Comparison of ENCODE assay signal across 36 cellular contexts in genomic region chr19:30420881-30421280, GRCh38. TPM values are rescaled to one million over a fixed set of nuclear protein-coding genes. Genes with fewer than 3 reads are reported as not detected.
"Had no signal": no experiment of that assay in that cellular context is flagged by ENCODE, and none has a peak within 500 bp of the region (broad histone marks: within the 10 kb centered on the region; RNA-seq: fewer than 3 reads in every experiment).

No MANE protein-coding gene starts in this region.

- H3K27ac Mint-ChIP-seq: activated B cell treated with CpG ODN at 0.5 μM for 24 hours; activated CD8-positive, alpha-beta T cell treated with anti-CD3 and anti-CD28 coated beads for 36 hours; activated naive CD4-positive, alpha-beta T cell treated with anti-CD3 and anti-CD28 coated beads, Interleukin-2, amount 50 U/mL, for 24 hours; activated naive CD8-positive, alpha-beta T cell treated with anti-CD3 and anti-CD28 coated beads for 36 hours; activated naive CD8-positive, alpha-beta T cell treated with anti-CD3 and anti-CD28 coated beads, Interleukin-2, amount 50 U/mL, for 24 hours; activated T-helper 17 cell treated with anti-CD3 and anti-CD28 coated beads, Interleukin-2, amount 50 U/mL, for 72 hours; effector memory CD8-positive, alpha-beta T cell had no signal

- H3K36me3 ChIP-seq: adrenal gland, esophagus squamous epithelium, gastroesophageal sphincter had no signal

- H3K36me3 Mint-ChIP-seq: activated naive CD4-positive, alpha-beta T cell treated with anti-CD3 and anti-CD28 coated beads, Interleukin-2, amount 50 U/mL, for 24 hours; activated naive CD8-positive, alpha-beta T cell treated with anti-CD3 and anti-CD28 coated beads for 36 hours had no signal

- H3K9me3 Mint-ChIP-seq: activated B cell treated with CpG ODN at 0.5 μM for 24 hours; activated CD8-positive, alpha-beta T cell treated with anti-CD3 and anti-CD28 coated beads for 36 hours; activated naive CD4-positive, alpha-beta T cell treated with anti-CD3 and anti-CD28 coated beads, Interleukin-2, amount 50 U/mL, for 24 hours; activated naive CD8-positive, alpha-beta T cell treated with anti-CD3 and anti-CD28 coated beads for 36 hours; activated naive CD8-positive, alpha-beta T cell treated with anti-CD3 and anti-CD28 coated beads, Interleukin-2, amount 50 U/mL, for 24 hours; activated T-cell treated with anti-CD3 and anti-CD28 coated beads, Interleukin-2, amount 50 U/mL, for 4 hours; activated T-helper 17 cell treated with anti-CD3 and anti-CD28 coated beads, Interleukin-2, amount 50 U/mL, for 72 hours; effector memory CD8-positive, alpha-beta T cell had no signal

- H3K9me3 ChIP-seq: adrenal gland, body of pancreas, esophagus squamous epithelium, gastroesophageal sphincter had no signal

- DNase-seq: activated B cell treated with CpG ODN at 0.5 μM for 24 hours; activated CD4-positive, alpha-beta T cell treated with anti-CD3 and anti-CD28 coated beads for 48 hours; activated CD4-positive, alpha-beta T cell treated with anti-CD3 and anti-CD28 coated beads, Interleukin-2, amount 50 U/mL, for 1 hour; activated CD4-positive, alpha-beta T cell treated with anti-CD3 and anti-CD28 coated beads, Interleukin-2, amount 50 U/mL, for 48 hours; activated CD8-positive, alpha-beta memory T cell treated with anti-CD3 and anti-CD28 coated beads for 24 hours; activated CD8-positive, alpha-beta T cell treated with anti-CD3 and anti-CD28 coated beads for 36 hours; activated effector memory CD4-positive, alpha-beta T cell treated with Interleukin-2 at 50 U/mL for 16 hours; activated gamma-delta T cell treated with Interleukin-2 at 50 U/mL for 16 hours; activated naive CD4-positive, alpha-beta T cell treated with Interleukin-2 at 50 U/mL for 16 hours; activated naive CD8-positive, alpha-beta T cell treated with anti-CD3 and anti-CD28 coated beads for 36 hours; activated naive CD8-positive, alpha-beta T cell treated with anti-CD3 and anti-CD28 coated beads, Interleukin-2, amount 50 U/mL, for 24 hours; activated T-cell treated with anti-CD3 and anti-CD28 coated beads, Interleukin-2, amount 50 U/mL, for 4 hours; adrenal gland; amygdala; aorta; body of pancreas; caudate nucleus; cortex of kidney; dermis blood vessel endothelial cell; effector CD4-positive, alpha-beta T cell; effector memory CD8-positive, alpha-beta T cell; erythroblast; esophagus squamous epithelium; foreskin melanocyte; head of caudate nucleus; T-helper 2 cell had no signal

- H3K27ac ChIP-seq: adrenal gland, body of pancreas, esophagus squamous epithelium, gastroesophageal sphincter, VCaP had no signal

- H3K4me3 ChIP-seq: adrenal gland, body of pancreas, esophagus squamous epithelium, gastroesophageal sphincter had no signal

- H3K4me1 Mint-ChIP-seq: activated B cell treated with CpG ODN at 0.5 μM for 24 hours; activated naive CD4-positive, alpha-beta T cell treated with anti-CD3 and anti-CD28 coated beads, Interleukin-2, amount 50 U/mL, for 24 hours; activated naive CD8-positive, alpha-beta T cell treated with anti-CD3 and anti-CD28 coated beads for 36 hours; activated naive CD8-positive, alpha-beta T cell treated with anti-CD3 and anti-CD28 coated beads, Interleukin-2, amount 50 U/mL, for 24 hours; activated T-helper 17 cell treated with anti-CD3 and anti-CD28 coated beads, Interleukin-2, amount 50 U/mL, for 72 hours had no signal

- H3K27me3 ChIP-seq: adrenal gland, esophagus squamous epithelium had no signal

- H3K4me3 Mint-ChIP-seq: activated B cell treated with CpG ODN at 0.5 μM for 24 hours; activated CD8-positive, alpha-beta T cell treated with anti-CD3 and anti-CD28 coated beads for 36 hours; activated naive CD4-positive, alpha-beta T cell treated with anti-CD3 and anti-CD28 coated beads, Interleukin-2, amount 50 U/mL, for 24 hours; activated naive CD8-positive, alpha-beta T cell treated with anti-CD3 and anti-CD28 coated beads for 36 hours; activated naive CD8-positive, alpha-beta T cell treated with anti-CD3 and anti-CD28 coated beads, Interleukin-2, amount 50 U/mL, for 24 hours; activated T-cell treated with anti-CD3 and anti-CD28 coated beads, Interleukin-2, amount 50 U/mL, for 4 hours; activated T-helper 17 cell treated with anti-CD3 and anti-CD28 coated beads, Interleukin-2, amount 50 U/mL, for 72 hours; effector memory CD8-positive, alpha-beta T cell had no signal

- ATAC-seq: activated CD4-positive, CD25-positive, alpha-beta regulatory T cell treated with anti-CD3 and anti-CD28 coated beads, Interleukin-2, amount 50 U/mL, for 24 hours; activated CD8-positive, alpha-beta T cell treated with anti-CD3 and anti-CD28 coated beads for 36 hours; activated naive CD8-positive, alpha-beta T cell treated with anti-CD3 and anti-CD28 coated beads, Interleukin-2, amount 50 U/mL, for 24 hours; activated T-cell treated with anti-CD3 and anti-CD28 coated beads, Interleukin-2, amount 50 U/mL, for 4 hours; activated T-helper 17 cell treated with anti-CD3 and anti-CD28 coated beads, Interleukin-2, amount 50 U/mL, for 72 hours; body of pancreas; effector memory CD8-positive, alpha-beta T cell; gastroesophageal sphincter had no signal

- H3K4me1 ChIP-seq: adrenal gland, body of pancreas, esophagus squamous epithelium, gastroesophageal sphincter had no signal

RNA-seq across cellular contexts. Expression of gene ZNF536, which starts 48.7 kb away (rescaled TPM):
- total RNA-seq: activated B cell treated with CpG ODN at 0.5 μM for 24 hours; activated CD8-positive, alpha-beta T cell treated with anti-CD3 and anti-CD28 coated beads for 36 hours; activated naive CD8-positive, alpha-beta T cell treated with anti-CD3 and anti-CD28 coated beads for 36 hours; activated T-cell treated with anti-CD3 and anti-CD28 coated beads, Interleukin-2, amount 50 U/mL, for 4 hours; activated T-helper 17 cell treated with anti-CD3 and anti-CD28 coated beads, Interleukin-2, amount 50 U/mL, for 72 hours; body of pancreas; chondrocyte; dermis blood vessel endothelial cell; fibroblast of villous mesenchyme; glomerular endothelial cell; T-helper 1 cell treated with Interleukin-12 subunit alpha and Interleukin-12 subunit beta and Interleukin-4 antibody, amounts not matched to agents 30 ng/mL and 1 ng/mL, for 36 hours had no signal
- polyA plus RNA-seq: fibroblast of lung had no signal
